ENCODE assay signal across 1 cellular context in genomic region chr5:56861893-56862485, GRCh38.
TF ChIP-seq lines count a peak whose summit lies in the region.

No MANE protein-coding gene starts in this region.

TF ChIP-seq in HEK293, 187 proteins besides CTCF, POLR2A, EP300 and RAD21:
- TF ChIP-seq ZNF311 (tag by site-specific recombination; IDR thresholded peaks at IDR 0.05; ENCODE audit: borderline replicate concordance), result no peak
- peak; percentile 76; the same call in 1 of the 2 replicates for TF ChIP-seq ZNF664 (tag by site-specific recombination; IDR thresholded peaks at IDR 0.05)
- no peak for TF ChIP-seq ZSCAN30 (tag by site-specific recombination; IDR thresholded peaks at IDR 0.05)
